16 cellular contexts compared by ENCODE assay signal in genomic region chr10:51705774-51706173, GRCh38.
"Had no signal": no experiment of that assay in that cellular context is flagged by ENCODE, and none has a peak within 500 bp of the region (broad histone marks: within the 10 kb centered on the region; RNA-seq: fewer than 3 reads in every experiment).

No MANE protein-coding gene starts in this region.

- H3K27ac Mint-ChIP-seq: activated B cell treated with CpG ODN at 0.5 μM for 24 hours; activated CD8-positive, alpha-beta T cell treated with anti-CD3 and anti-CD28 coated beads, Interleukin-2, amount 10 ng/mL, durations not matched to agents 7 days and 5 days; activated naive CD8-positive, alpha-beta T cell; activated T-cell treated with anti-CD3 and anti-CD28 coated beads, Interleukin-2, amount 50 U/mL, for 72 hours; immature natural killer cell; mesothelial cell of epicardium had no signal

- H3K36me3 Mint-ChIP-seq: immature natural killer cell, mesothelial cell of epicardium had no signal

- H3K27me3 Mint-ChIP-seq: activated naive CD8-positive, alpha-beta T cell had no signal

- H3K4me1 ChIP-seq: lower lobe of right lung, thyroid gland, uterus had no signal

- H3K9me3 Mint-ChIP-seq: activated B cell treated with CpG ODN at 0.5 μM for 24 hours, immature natural killer cell, mesothelial cell of epicardium, neural crest cell had no signal

- H3K27ac ChIP-seq: epithelial cell of prostate, lower lobe of right lung, thyroid gland had no signal

- DNase-seq: activated B cell treated with CpG ODN at 0.5 μM for 24 hours; activated CD4-positive, alpha-beta T cell treated with anti-CD3 and anti-CD28 coated beads for 48 hours; activated CD8-positive, alpha-beta memory T cell treated with anti-CD3 and anti-CD28 coated beads, Interleukin-2, amount 50 U/mL, for 48 hours; activated CD8-positive, alpha-beta T cell treated with anti-CD3 and anti-CD28 coated beads, Interleukin-2, amount 10 ng/mL, durations not matched to agents 7 days and 5 days; activated gamma-delta T cell; activated T-cell treated with anti-CD3 and anti-CD28 coated beads, Interleukin-2, amount 50 U/mL, for 72 hours; immature natural killer cell; lower lobe of right lung; stimulated activated CD4-positive, alpha-beta T cell treated with anti-CD3 and anti-CD28 coated beads, Interleukin-12 subunit alpha, Interleukin-12 subunit beta, amount 100 ng/mL, for 4 hours; stimulated activated CD4-positive, alpha-beta T cell treated with anti-CD3 and anti-CD28 coated beads, Interleukin-2, amount 100 ng/mL, for 24 hours had no signal

- H3K4me1 Mint-ChIP-seq: activated B cell treated with CpG ODN at 0.5 μM for 24 hours, neural crest cell had no signal

- H3K4me3 Mint-ChIP-seq: activated B cell treated with CpG ODN at 0.5 μM for 24 hours; activated CD8-positive, alpha-beta T cell treated with anti-CD3 and anti-CD28 coated beads, Interleukin-2, amount 10 ng/mL, durations not matched to agents 7 days and 5 days; activated naive CD8-positive, alpha-beta T cell; activated T-cell treated with anti-CD3 and anti-CD28 coated beads, Interleukin-2, amount 50 U/mL, for 72 hours; immature natural killer cell; mesothelial cell of epicardium; neural crest cell had no signal

- H3K9me3 ChIP-seq: lower lobe of right lung, thyroid gland, uterus had no signal

- H3K36me3 ChIP-seq: lower lobe of right lung, thyroid gland, uterus had no signal

- H3K4me3 ChIP-seq: lower lobe of right lung, thyroid gland, uterus had no signal

- H3K27me3 ChIP-seq: thyroid gland, uterus had no signal
